Comparison of ENCODE assay signal across 8 cellular contexts in genomic region chr12:48157016-48157888, GRCh38. TPM values are rescaled to one million over a fixed set of nuclear protein-coding genes. Genes with fewer than 3 reads are reported as not detected.
DNase-seq lines count a peak whose midpoint lies in the region; ATAC-seq, FAIRE-seq and TF ChIP-seq lines count a peak whose summit lies in the region.

Gene ASB8 (minus strand): TSS chr12:48157515. CDS start chr12:48153496, 4,019 bp downstream.

- WGBS in A549 (ENCODE audit: missing lambda C conversion rate) = under 1% methylated on average over 46 of the region's 56 CpGs
- 1% methylated on average over 39 to 56 of the region's 56 CpGs for WGBS in body of pancreas, 2 donors

- DNase-seq in A549 (ENCODE audit: low read depth in 1 of 2, low spot score in 1 of 2) (peak; percentile 92 to 99), NCI-H2107 treated with DMSO at 0.1 percent for 48 hours (lab: John Stamatoyannopoulos, UW; ENCODE audit: unreplicated experiment) (peak; percentile 99), body of pancreas (peak; percentile 99 to 100 (median 99)), iPS DF 19.7 (ENCODE audit: low read depth, low spot score) (peak; percentile 98), sciatic nerve (ENCODE audit: low spot score) (peak; percentile 99)

- intact Hi-C loops in body of pancreas (cut with DNase I) (no loop called here), sciatic nerve (cut with DNase I) (no loop called here)

- H3K9me3 ChIP-seq in A549 (no peaks in the 10 kb centered on the region), body of pancreas (no peaks in the 10 kb centered on the region)

- FAIRE-seq in A549 (lab: Jason Lieb, UNC) = peak; percentile 84
- FAIRE-seq in TTC549 (lab: Jason Lieb, UNC) = peak; percentile 81

- TF ChIP-seq POLR2A in A549 (IDR thresholded peaks at IDR 0.05; ENCODE audit: low read length) (peak; percentile 36; the same call in 1 of the 2 replicates), GM18526 (IDR thresholded peaks at IDR 0.05; ENCODE audit: extremely low read depth, insufficient read length) (peak; percentile 75), body of pancreas (IDR thresholded peaks at IDR 0.05) (peak; percentile 17 to 72 (median 65))

- no peaks in the 10 kb centered on the region for H3K27me3 ChIP-seq in body of pancreas

- TF ChIP-seq RAD21 in A549 (conservative IDR thresholded peaks at IDR 0.05 in 1 of 2, IDR thresholded peaks at IDR 0.05 in 1 of 2) = no peak; a peak in 1 of 5 replicates

- POLR2A ChIA-PET in A549 (lab: Yijun Ruan, JAX) = interaction anchor here (0.6 to 3.1 kb wide), 12 partner anchors 9 to 256 kb away, joined by 3 to 24 read pairs (median 4); partner anchors contain the start of genes PFKM, SENP1 and VDR

- peaks cover 8% of the 10 kb centered on the region; the same call in 1 of the 3 replicates for H3K4me1 ChIP-seq in A549
- peaks cover 6% of the 10 kb centered on the region for H3K4me1 ChIP-seq in body of pancreas

- H3K4me3 ChIP-seq in A549 (peak within 1 kb of the TSS; percentile 82), body of pancreas (peak within 1 kb of the TSS; percentile 47 to 89)

- H3K36me3 ChIP-seq in body of pancreas (replicated peaks in 1 of 2; ENCODE audit: insufficient read depth in 1 of 2, low read depth in 2 of 2) = peaks cover 0 to 3% of the 10 kb centered on the region in 2 donors

- TF ChIP-seq CTCF in A549 (IDR thresholded peaks at IDR 0.05) (no peak; the same call in 2 of the 3 replicates), body of pancreas (IDR thresholded peaks at IDR 0.05) (peak; percentile 13 to 73 (median 56))

- CTCF ChIA-PET in A549 (lab: Yijun Ruan, JAX) = interaction anchor here (0.6 to 2.5 kb wide), 18 partner anchors 8 to 472 kb away, joined by 3 to 11 read pairs (median 3); no protein-coding TSS in a partner anchor

- peak within 1 kb of the TSS; percentile 78 to 87 for H3K27ac ChIP-seq in A549
- peak within 1 kb of the TSS; percentile 58 to 81 (median 75) for H3K27ac ChIP-seq in body of pancreas

- peak within 1 kb of the TSS; percentile 90 for H3K4me2 ChIP-seq in A549

- no peak for TF ChIP-seq EP300 in A549 (IDR thresholded peaks at IDR 0.05)

- peak; percentile 95 to 97 for ATAC-seq in A549
- ATAC-seq in HG03066 (IDR thresholded peaks at IDR 0.05; ENCODE audit: low read depth, unreplicated experiment) = peak; percentile 86
- ATAC-seq in body of pancreas = peak; percentile 100
- peak; percentile 100 for ATAC-seq in sciatic nerve

TF ChIP-seq in A549, 52 proteins besides CTCF, POLR2A, EP300 and RAD21:
- peak in 1 of 2 experiments; percentile 64; a peak in 3 of 5 replicates for TF ChIP-seq JUN (IDR thresholded peaks at IDR 0.05)
- TF ChIP-seq BCL3 (IDR thresholded peaks at IDR 0.05) = 0 out of 3 replicates have a peak, but pooled peaks have one; percentile 10
- TF ChIP-seq FOSB (CRISPR knock-in tag; IDR thresholded peaks at IDR 0.05) = no peak
- peak; percentile 70 for TF ChIP-seq MAX (IDR thresholded peaks at IDR 0.05)
- no peak for TF ChIP-seq HMGXB4 (CRISPR knock-in tag; IDR thresholded peaks at IDR 0.05; ENCODE audit: borderline replicate concordance)
- peak; percentile 58 for TF ChIP-seq CHD2 (IDR thresholded peaks at IDR 0.05; ENCODE audit: low read length, partially characterized antibody)
- no peak for TF ChIP-seq SMC3 (IDR thresholded peaks at IDR 0.05)
- TF ChIP-seq ZC3H11A (IDR thresholded peaks at IDR 0.05) = no peak
- TF ChIP-seq ESRRA (IDR thresholded peaks at IDR 0.05; ENCODE audit: borderline replicate concordance, low read length) = no peak

RNA-seq across cellular contexts. Expression of gene ASB8, which starts in this region (rescaled TPM):
- polyA plus RNA-seq in A549 (2011; rRNA removed) (25.6 and 33.1 TPM in 2 replicates), A549 (2017; fragmentation: RNase III; extraction: RNeasy Plus Mini Kit Qiagen cat#74134 plus additional on column Dnase treatment) (16.2 to 19.1 TPM (median 17.8 TPM) in 3 replicates)
- 10.7 and 14.4 TPM in 2 replicates for polyA plus RNA-seq in A549 (2012; cell fraction: cytosol; rRNA removed)
- polyA plus RNA-seq in A549 (2012; cell fraction: nucleus; rRNA removed) = 5.8 and 7.9 TPM in 2 replicates
- 30.3 and 37.6 TPM in 2 replicates for polyA minus RNA-seq in A549 (2011; rRNA and poly(A)+ RNA removed)
- total RNA-seq in body of pancreas (10 to 100 TPM; 27.2 to 33.0 TPM), sciatic nerve (36.0 TPM)

Comparison
In these comparisons a context has a peak if more than half of its experiments do, and no peak if none do; other contexts are left out.
1. Peak in every context shown above with its lines: DNase-seq, ATAC-seq, H3K4me3 ChIP-seq and H3K27ac ChIP-seq.